In the genomic region with DNA sequence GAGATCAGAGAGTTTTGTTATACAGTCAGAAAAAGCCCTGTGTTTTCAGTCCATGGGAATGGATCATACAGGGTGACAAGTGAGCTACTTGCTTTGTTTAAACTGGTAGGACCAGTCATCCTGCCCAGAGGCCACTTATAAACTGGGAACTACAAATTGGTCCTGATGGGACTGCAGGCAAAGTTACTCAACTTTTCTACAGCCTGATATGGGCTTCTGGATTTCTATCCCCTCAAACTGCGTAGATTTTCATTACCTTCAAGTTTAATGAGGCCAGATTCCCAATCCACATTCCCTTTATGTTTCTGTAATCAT, we compare ENCODE assay signal across 15 cellular contexts.
DNase-seq lines count a peak whose midpoint lies in the region; ATAC-seq and TF ChIP-seq lines count a peak whose summit lies in the region.
"Had no signal": no experiment of that assay in that cellular context is flagged by ENCODE, and none has a peak within 500 bp of the region (broad histone marks: within the 10 kb centered on the region; RNA-seq: fewer than 3 reads in every experiment).

No MANE protein-coding gene starts in this region.

- H3K4me1 ChIP-seq in prostate gland (replicated peaks), result no peaks in the 10 kb centered on the region
- H3K4me1 ChIP-seq: Caco-2 had no signal

- ATAC-seq in HG03457 (IDR thresholded peaks at IDR 0.05; ENCODE audit: unreplicated experiment), result no peak
- ATAC-seq in GM18868 (IDR thresholded peaks at IDR 0.05; ENCODE audit: unreplicated experiment), result no peak
- ATAC-seq: HCT116, HepG2 had no signal

- no peak for TF ChIP-seq POLR2A in prostate gland (IDR thresholded peaks at IDR 0.05)

- peak; percentile 18 for DNase-seq in EH (ENCODE audit: low read depth)
- peak; percentile 51 for DNase-seq in epithelial cell of esophagus (ENCODE audit: low read depth)
- DNase-seq in prostate gland (ENCODE audit: low spot score), result peak; percentile 54
- no peak for DNase-seq in KG1 (lab: John Stamatoyannopoulos, UW)
- DNase-seq: C1 segment of cervical spinal cord; Caco-2; CD4-positive, alpha-beta T cell; GDM1; GOT3; H7 had no signal

- H3K36me3 ChIP-seq in prostate gland, result no peaks in the 10 kb centered on the region

- H3K4me3 ChIP-seq in epithelial cell of esophagus (ENCODE audit: low read length), result no peak overlapping the region
- H3K4me3 ChIP-seq in prostate gland, result no peak overlapping the region

- intact Hi-C loops in prostate gland (cut with DNase I), result no loop called here

- TF ChIP-seq CTCF in 22Rv1 (IDR thresholded peaks at IDR 0.05) (no peak), epithelial cell of esophagus (IDR thresholded peaks at IDR 0.05; ENCODE audit: insufficient read depth, low read depth, low read length, missing control alignments) (no peak), prostate gland (IDR thresholded peaks at IDR 0.05) (no peak)

- H3K27ac ChIP-seq in 22Rv1 (peak overlapping the region; percentile 52), prostate gland (peak overlapping the region; percentile 30 to 59)

- 79% methylated on average over 1 of the region's 1 CpG for WGBS in prostate gland

- no peaks in the 10 kb centered on the region for H3K9me3 ChIP-seq in prostate gland

- H3K27me3 ChIP-seq in prostate gland (replicated peaks; ENCODE audit: insufficient read depth), result no peaks in the 10 kb centered on the region
